31 cellular contexts compared by ENCODE assay signal in the genomic region with DNA sequence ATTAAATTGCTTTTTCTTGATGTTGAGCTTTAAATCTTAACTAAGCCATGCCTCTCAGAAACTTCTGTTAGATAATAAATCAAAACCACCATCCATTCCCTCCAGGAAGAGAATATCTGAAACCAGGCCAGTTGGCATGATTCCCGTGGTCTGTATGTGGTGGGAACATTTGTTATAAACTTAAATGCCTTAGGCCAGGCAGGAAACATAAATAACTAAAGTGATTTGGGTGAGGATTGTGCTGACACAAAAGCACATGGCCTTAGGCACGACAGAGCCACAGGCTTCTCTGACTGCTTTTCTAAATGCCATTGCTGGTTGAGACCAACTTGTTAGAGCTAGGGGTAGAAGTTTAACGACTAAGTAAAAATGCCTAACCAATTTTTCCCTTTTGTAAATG.
DNase-seq lines count a peak whose midpoint lies in the region; ATAC-seq and TF ChIP-seq lines count a peak whose summit lies in the region.
"Had no signal": no experiment of that assay in that cellular context is flagged by ENCODE, and none has a peak within 500 bp of the region (broad histone marks: within the 10 kb centered on the region; RNA-seq: fewer than 3 reads in every experiment).

No MANE protein-coding gene starts in this region.

- CTCF ChIA-PET in T-cell (lab: Charles Lee), result no interaction called here

- no peaks in the 10 kb centered on the region for H3K27me3 Mint-ChIP-seq in T-cell
- H3K27me3 Mint-ChIP-seq: activated CD4-positive, alpha-beta T cell treated with anti-CD3 and anti-CD28 coated beads, Interleukin-2, amount 10 ng/mL, durations not matched to agents 7 days and 5 days; activated CD8-positive, alpha-beta memory T cell treated with anti-CD3 and anti-CD28 coated beads, Interleukin-2, amount 10 ng/mL, durations not matched to agents 7 days and 5 days; B cell had no signal

- H3K27me3 ChIP-seq in adrenal gland, result no peaks in the 10 kb centered on the region
- H3K27me3 ChIP-seq: neutrophil had no signal

- no peak overlapping the region for H3K4me3 Mint-ChIP-seq in T-cell
- H3K4me3 Mint-ChIP-seq: activated CD4-positive, alpha-beta T cell treated with anti-CD3 and anti-CD28 coated beads, Interleukin-2, amount 10 ng/mL, durations not matched to agents 7 days and 5 days; activated CD8-positive, alpha-beta memory T cell treated with anti-CD3 and anti-CD28 coated beads, Interleukin-2, amount 10 ng/mL, durations not matched to agents 7 days and 5 days; activated naive CD4-positive, alpha-beta T cell treated with anti-CD3 and anti-CD28 coated beads for 36 hours; B cell had no signal

- no peak for TF ChIP-seq POLR2A in adrenal gland (IDR thresholded peaks at IDR 0.05)

- no peaks in the 10 kb centered on the region for H3K36me3 Mint-ChIP-seq in T-cell
- H3K36me3 Mint-ChIP-seq: activated CD8-positive, alpha-beta memory T cell treated with anti-CD3 and anti-CD28 coated beads, Interleukin-2, amount 10 ng/mL, durations not matched to agents 7 days and 5 days had no signal

- POLR2A ChIA-PET in T-cell (lab: Charles Lee), result no interaction called here

- no peak overlapping the region for H3K4me3 ChIP-seq in adrenal gland
- H3K4me3 ChIP-seq: A549, lung, psoas muscle had no signal

- DNase-seq in A172 (ENCODE audit: low spot score) (peak; percentile 31), NCI-H1105 (lab: John Stamatoyannopoulos, UW) (peak; percentile 9), adrenal gland (peak; percentile 15 to 66 (median 40)), lung microvascular endothelial cell (ENCODE audit: low read depth in 2 of 2) (peak; percentile 0 to 12), T-cell (no peak), HPDE6-E6E7 (ENCODE audit: extremely low spot score) (no peak)
- DNase-seq: activated CD4-positive, alpha-beta T cell treated with anti-CD3 and anti-CD28 coated beads, Interleukin-2, amount 10 ng/mL, durations not matched to agents 7 days and 5 days; activated CD8-positive, alpha-beta memory T cell treated with anti-CD3 and anti-CD28 coated beads, Interleukin-2, amount 10 ng/mL, durations not matched to agents 7 days and 5 days; activated naive CD4-positive, alpha-beta T cell treated with anti-CD3 and anti-CD28 coated beads for 36 hours; amniotic stem cell; DMS53; GF-D8; Kasumi-1; kidney; NCI-H1092; NCI-H2029 treated with DMSO at 0.1 percent for 48 hours; NCI-H226; NK-92 treated with Interleukin-12 subunit alpha and Interleukin-12 subunit beta, amount 100 ng/mL, for 24 hours; psoas muscle; small intestine; stimulated activated CD4-positive, alpha-beta T cell treated with anti-CD3 and anti-CD28 coated beads, Interleukin-2, amount 100 ng/mL, for 24 hours; substantia nigra; T-helper 2 cell had no signal

- no peaks in the 10 kb centered on the region for H3K4me1 ChIP-seq in adrenal gland (replicated peaks in 1 of 2)
- H3K4me1 ChIP-seq: A549, psoas muscle had no signal

- H3K27ac Mint-ChIP-seq in T-cell, result no peak overlapping the region
- H3K27ac Mint-ChIP-seq: activated CD4-positive, alpha-beta T cell treated with anti-CD3 and anti-CD28 coated beads, Interleukin-2, amount 10 ng/mL, durations not matched to agents 7 days and 5 days; activated CD8-positive, alpha-beta memory T cell treated with anti-CD3 and anti-CD28 coated beads, Interleukin-2, amount 10 ng/mL, durations not matched to agents 7 days and 5 days; activated naive CD4-positive, alpha-beta T cell treated with anti-CD3 and anti-CD28 coated beads for 36 hours; B cell had no signal

- intact Hi-C loops in adrenal gland (cut with DNase I), result no loop called here

- TF ChIP-seq CTCF in adrenal gland (IDR thresholded peaks at IDR 0.05), result no peak

- no peaks in the 10 kb centered on the region for H3K36me3 ChIP-seq in adrenal gland (replicated peaks in 1 of 2)
- H3K36me3 ChIP-seq: neutrophil had no signal

- peaks cover 9 to 23% (median 11%) of the 10 kb centered on the region in 3 donors for H3K9me3 Mint-ChIP-seq in T-cell

- ATAC-seq in T-cell (replicated peaks in 1 of 4) (no peak), GM19467 (IDR thresholded peaks at IDR 0.05; ENCODE audit: unreplicated experiment) (no peak), GM18861 (IDR thresholded peaks at IDR 0.05; ENCODE audit: unreplicated experiment) (no peak)
- ATAC-seq: A549; activated CD8-positive, alpha-beta memory T cell treated with anti-CD3 and anti-CD28 coated beads, Interleukin-2, amount 10 ng/mL, durations not matched to agents 7 days and 5 days; HepG2; Panc1; psoas muscle had no signal

- no peaks in the 10 kb centered on the region for H3K9me3 ChIP-seq in adrenal gland (replicated peaks in 1 of 3)
- H3K9me3 ChIP-seq: A549, neutrophil, psoas muscle had no signal

- H3K27ac ChIP-seq in adrenal gland, result no peak overlapping the region
- H3K27ac ChIP-seq: A549, neutrophil, psoas muscle had no signal

- no peaks in the 10 kb centered on the region for H3K4me1 Mint-ChIP-seq in T-cell
- H3K4me1 Mint-ChIP-seq: activated CD4-positive, alpha-beta T cell treated with anti-CD3 and anti-CD28 coated beads, Interleukin-2, amount 10 ng/mL, durations not matched to agents 7 days and 5 days; activated CD8-positive, alpha-beta memory T cell treated with anti-CD3 and anti-CD28 coated beads, Interleukin-2, amount 10 ng/mL, durations not matched to agents 7 days and 5 days; B cell had no signal

- WGBS in adrenal gland, 4 donors, result 14 to 18% (median 17%) methylated on average over 3 of the region's 3 CpGs

Comparison
In these comparisons a context has a peak if more than half of its experiments do, and no peak if none do; other contexts are left out.
1. DNase-seq: peak in A172 (single experiment), NCI-H1105 (single experiment), adrenal gland (7 of 7) and lung microvascular endothelial cell (2 of 2); none in T-cell (0 of 34) and HPDE6-E6E7 (single experiment).